Comparison of ENCODE assay signal across 17 cellular contexts in the genomic region with DNA sequence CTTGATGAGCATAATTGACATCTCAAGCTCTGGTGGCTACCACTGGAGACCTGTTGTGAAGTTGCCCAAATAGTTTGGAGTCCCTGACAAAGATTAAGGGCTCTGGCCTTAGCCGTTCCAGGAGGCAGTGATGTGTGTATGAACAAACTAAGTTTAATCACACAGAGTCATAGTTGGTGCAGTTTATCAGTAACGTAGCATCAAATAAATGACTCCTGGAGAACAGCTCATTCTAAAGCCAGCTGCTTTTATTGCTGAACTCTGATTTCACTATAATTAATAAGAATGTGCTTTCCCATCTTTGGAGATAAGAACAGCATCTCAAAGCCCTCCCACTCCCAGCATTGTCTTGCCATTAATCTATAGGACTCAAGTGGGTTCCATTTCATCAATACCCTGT.
"Had no signal": no experiment of that assay in that cellular context is flagged by ENCODE, and none has a peak within 500 bp of the region (broad histone marks: within the 10 kb centered on the region; RNA-seq: fewer than 3 reads in every experiment).

No MANE protein-coding gene starts in this region.

- DNase-seq: activated naive CD4-positive, alpha-beta T cell treated with Interleukin-2 at 50 U/mL for 16 hours; endodermal cell; erythroblast; hippocampal formation; left ventricle myocardium inferior; nucleus accumbens; sigmoid colon; stimulated activated CD4-positive, alpha-beta T cell treated with anti-CD3 and anti-CD28 coated beads, Interleukin-12 subunit alpha, Interleukin-12 subunit beta, amount 100 ng/mL, for 4 hours; stimulated activated CD4-positive, alpha-beta T cell treated with anti-CD3 and anti-CD28 coated beads, Interleukin-2, amount 100 ng/mL, for 24 hours; upper lobe of right lung had no signal

- H3K27me3 ChIP-seq: ascending aorta, cardiac muscle cell, sigmoid colon, upper lobe of right lung had no signal

- H3K36me3 ChIP-seq: ascending aorta, cardiac muscle cell, left ventricle myocardium inferior, prostate gland, sigmoid colon, thoracic aorta, upper lobe of right lung had no signal

- FAIRE-seq: keratinocyte had no signal

- H3K4me3 ChIP-seq: ascending aorta, cardiac muscle cell, left ventricle myocardium inferior, prostate gland, sigmoid colon, thoracic aorta, upper lobe of right lung had no signal

- H3K27ac ChIP-seq: ascending aorta, cardiac muscle cell, left ventricle myocardium inferior, prostate gland, sigmoid colon, thoracic aorta, upper lobe of right lung had no signal

- ATAC-seq: activated T-helper 17 cell treated with anti-CD3 and anti-CD28 coated beads, Interleukin-2, amount 50 U/mL, for 72 hours; natural killer cell treated with Interleukin-12 subunit alpha and Interleukin-12 subunit beta and Interleukin-15 and Interleukin-18, amount 100 ng/mL, for 72 hours; upper lobe of right lung had no signal

- H3K9me3 ChIP-seq: ascending aorta, left ventricle myocardium inferior, prostate gland, sigmoid colon, thoracic aorta, upper lobe of right lung had no signal

- H3K4me1 ChIP-seq: ascending aorta, left ventricle myocardium inferior, prostate gland, sigmoid colon, upper lobe of right lung had no signal
